In the genomic region with DNA sequence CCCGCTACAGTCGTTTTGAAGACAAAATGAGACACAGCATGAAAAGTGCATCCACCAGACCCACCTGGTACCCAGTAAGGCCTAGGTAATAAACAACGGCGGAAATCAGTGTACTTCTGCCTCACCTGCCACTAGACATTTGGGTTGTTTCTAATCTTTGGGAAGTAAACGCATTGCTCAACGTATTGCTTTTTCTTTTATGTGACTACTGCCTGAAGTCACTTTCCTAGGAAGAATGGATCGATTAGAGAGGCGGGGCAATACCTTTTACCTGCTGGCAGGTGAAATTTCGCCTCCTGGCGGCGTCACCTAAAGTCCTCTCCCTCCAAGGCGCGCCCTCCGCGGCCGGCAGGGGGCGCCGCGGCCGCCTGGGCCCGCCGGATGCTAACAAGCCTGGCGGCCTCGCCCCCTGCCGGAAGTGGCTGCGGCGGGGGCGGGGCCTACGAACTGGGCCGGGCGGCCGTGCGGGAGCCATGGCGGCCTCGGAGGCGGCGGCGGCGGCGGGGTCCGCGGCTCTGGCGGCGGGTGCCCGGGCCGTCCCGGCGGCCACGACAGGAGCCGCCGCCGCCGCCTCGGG, we compare ENCODE assay signal across 1 cellular context.
A peak's percentile ranks its signal among the peaks of the same experiment; 100 is the strongest.
TF ChIP-seq lines count a peak whose summit lies in the region.

A gene with protein sequence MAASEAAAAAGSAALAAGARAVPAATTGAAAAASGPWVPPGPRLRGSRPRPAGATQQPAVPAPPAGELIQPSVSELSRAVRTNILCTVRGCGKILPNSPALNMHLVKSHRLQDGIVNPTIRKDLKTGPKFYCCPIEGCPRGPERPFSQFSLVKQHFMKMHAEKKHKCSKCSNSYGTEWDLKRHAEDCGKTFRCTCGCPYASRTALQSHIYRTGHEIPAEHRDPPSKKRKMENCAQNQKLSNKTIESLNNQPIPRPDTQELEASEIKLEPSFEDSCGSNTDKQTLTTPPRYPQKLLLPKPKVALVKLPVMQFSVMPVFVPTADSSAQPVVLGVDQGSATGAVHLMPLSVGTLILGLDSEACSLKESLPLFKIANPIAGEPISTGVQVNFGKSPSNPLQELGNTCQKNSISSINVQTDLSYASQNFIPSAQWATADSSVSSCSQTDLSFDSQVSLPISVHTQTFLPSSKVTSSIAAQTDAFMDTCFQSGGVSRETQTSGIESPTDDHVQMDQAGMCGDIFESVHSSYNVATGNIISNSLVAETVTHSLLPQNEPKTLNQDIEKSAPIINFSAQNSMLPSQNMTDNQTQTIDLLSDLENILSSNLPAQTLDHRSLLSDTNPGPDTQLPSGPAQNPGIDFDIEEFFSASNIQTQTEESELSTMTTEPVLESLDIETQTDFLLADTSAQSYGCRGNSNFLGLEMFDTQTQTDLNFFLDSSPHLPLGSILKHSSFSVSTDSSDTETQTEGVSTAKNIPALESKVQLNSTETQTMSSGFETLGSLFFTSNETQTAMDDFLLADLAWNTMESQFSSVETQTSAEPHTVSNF (plus strand): TSS at position 445 of the 577 bp plus-strand sequence. CDS start 29 bp downstream, at position 474.

TF ChIP-seq in HepG2, 621 proteins besides CTCF, POLR2A, EP300 and RAD21 (continued from another document and continues in another):
- TF ChIP-seq HNF1B (CRISPR knock-in tag; IDR thresholded peaks at IDR 0.05), result no peak
- TF ChIP-seq RFX1 (IDR thresholded peaks at IDR 0.05), result no peak
- TF ChIP-seq ZBTB7B (CRISPR knock-in tag; IDR thresholded peaks at IDR 0.05), result peak; percentile 31; the same call in 1 of the 2 replicates
- no peak for TF ChIP-seq ZNF780A (CRISPR knock-in tag; IDR thresholded peaks at IDR 0.05)
- no peak for TF ChIP-seq EHMT2 (IDR thresholded peaks at IDR 0.05; ENCODE audit: borderline replicate concordance, low read depth, low read length)
- TF ChIP-seq KLF16 (CRISPR knock-in tag; IDR thresholded peaks at IDR 0.05), result peak in 1 of 2 experiments; percentile 61; a peak in 1 of 4 replicates
- no peak for TF ChIP-seq ELF1 (CRISPR knock-in tag; IDR thresholded peaks at IDR 0.05)
- peak; percentile 18; the same call in 1 of the 2 replicates for TF ChIP-seq BORCS8-MEF2B (CRISPR knock-in tag; IDR thresholded peaks at IDR 0.05)
- TF ChIP-seq GABPB1 (CRISPR knock-in tag; IDR thresholded peaks at IDR 0.05), result peak; percentile 89
- TF ChIP-seq, protein P1, sequence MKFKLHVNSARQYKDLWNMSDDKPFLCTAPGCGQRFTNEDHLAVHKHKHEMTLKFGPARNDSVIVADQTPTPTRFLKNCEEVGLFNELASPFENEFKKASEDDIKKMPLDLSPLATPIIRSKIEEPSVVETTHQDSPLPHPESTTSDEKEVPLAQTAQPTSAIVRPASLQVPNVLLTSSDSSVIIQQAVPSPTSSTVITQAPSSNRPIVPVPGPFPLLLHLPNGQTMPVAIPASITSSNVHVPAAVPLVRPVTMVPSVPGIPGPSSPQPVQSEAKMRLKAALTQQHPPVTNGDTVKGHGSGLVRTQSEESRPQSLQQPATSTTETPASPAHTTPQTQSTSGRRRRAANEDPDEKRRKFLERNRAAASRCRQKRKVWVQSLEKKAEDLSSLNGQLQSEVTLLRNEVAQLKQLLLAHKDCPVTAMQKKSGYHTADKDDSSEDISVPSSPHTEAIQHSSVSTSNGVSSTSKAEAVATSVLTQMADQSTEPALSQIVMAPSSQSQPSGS (CRISPR knock-in tag; IDR thresholded peaks at IDR 0.05), result peak; percentile 39; the same call in 1 of the 2 replicates
- TF ChIP-seq GATAD1 (CRISPR knock-in tag; IDR thresholded peaks at IDR 0.05), result peak; percentile 40
- peak; percentile 23; the same call in 1 of the 2 replicates for TF ChIP-seq ZNF451 (CRISPR knock-in tag; IDR thresholded peaks at IDR 0.05)
- no peak for TF ChIP-seq U2AF1 (optimal IDR thresholded peaks at IDR 0.05; ENCODE audit: low read depth, low read length)
- no peak; the same call in 1 of the 2 replicates for TF ChIP-seq ZNF614 (CRISPR knock-in tag; IDR thresholded peaks at IDR 0.05; ENCODE audit: borderline replicate concordance)
- 0 out of 2 replicates have a peak, but pooled peaks have one; percentile 29 for TF ChIP-seq PRMT3 (CRISPR knock-in tag; IDR thresholded peaks at IDR 0.05; ENCODE audit: borderline replicate concordance, low read depth)
- TF ChIP-seq ZNF382 (CRISPR knock-in tag; IDR thresholded peaks at IDR 0.05; ENCODE audit: borderline replicate concordance), result no peak
- no peak for TF ChIP-seq WIZ (CRISPR knock-in tag; IDR thresholded peaks at IDR 0.05)
- TF ChIP-seq ZNF484 (CRISPR knock-in tag; IDR thresholded peaks at IDR 0.05; ENCODE audit: borderline replicate concordance, low read depth), result no peak
- TF ChIP-seq THYN1 (CRISPR knock-in tag; IDR thresholded peaks at IDR 0.05; ENCODE audit: borderline replicate concordance, low read depth), result no peak
- TF ChIP-seq ZNF644 (CRISPR knock-in tag; IDR thresholded peaks at IDR 0.05; ENCODE audit: low read depth), result no peak
- TF ChIP-seq ELF3 (CRISPR knock-in tag; IDR thresholded peaks at IDR 0.05), result peak; percentile 70
- TF ChIP-seq DDIT3 (CRISPR knock-in tag; IDR thresholded peaks at IDR 0.05), result no peak
- TF ChIP-seq RXRB (CRISPR knock-in tag; IDR thresholded peaks at IDR 0.05; ENCODE audit: borderline replicate concordance), result peak; percentile 43; the same call in 1 of the 2 replicates
- TF ChIP-seq, protein P2, sequence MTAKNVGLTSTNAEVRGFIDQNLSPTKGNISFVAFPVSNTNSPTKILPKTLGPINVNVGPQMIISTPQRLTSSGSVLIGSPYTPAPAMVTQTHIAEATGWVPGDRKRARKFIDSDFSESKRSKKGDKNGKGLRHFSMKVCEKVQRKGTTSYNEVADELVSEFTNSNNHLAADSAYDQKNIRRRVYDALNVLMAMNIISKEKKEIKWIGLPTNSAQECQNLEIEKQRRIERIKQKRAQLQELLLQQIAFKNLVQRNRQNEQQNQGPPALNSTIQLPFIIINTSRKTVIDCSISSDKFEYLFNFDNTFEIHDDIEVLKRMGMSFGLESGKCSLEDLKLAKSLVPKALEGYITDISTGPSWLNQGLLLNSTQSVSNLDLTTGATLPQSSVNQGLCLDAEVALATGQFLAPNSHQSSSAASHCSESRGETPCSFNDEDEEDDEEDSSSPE (CRISPR knock-in tag; IDR thresholded peaks at IDR 0.05), result peak; percentile 55; the same call in 1 of the 2 replicates
- peak; percentile 35; the same call in 1 of the 2 replicates for TF ChIP-seq TGIF2 (CRISPR knock-in tag; IDR thresholded peaks at IDR 0.05)
- peak; percentile 68; the same call in 1 of the 2 replicates for TF ChIP-seq ZNF580 (CRISPR knock-in tag; IDR thresholded peaks at IDR 0.05; ENCODE audit: borderline replicate concordance, low read depth)
- TF ChIP-seq HMGXB4 (CRISPR knock-in tag; IDR thresholded peaks at IDR 0.05; ENCODE audit: borderline replicate concordance in 1 of 2, low read depth in 1 of 2), result peak; percentile 70 to 95
- TF ChIP-seq ISL2 (CRISPR knock-in tag; IDR thresholded peaks at IDR 0.05), result peak; percentile 43; the same call in 1 of the 2 replicates
- TF ChIP-seq, protein P3, sequence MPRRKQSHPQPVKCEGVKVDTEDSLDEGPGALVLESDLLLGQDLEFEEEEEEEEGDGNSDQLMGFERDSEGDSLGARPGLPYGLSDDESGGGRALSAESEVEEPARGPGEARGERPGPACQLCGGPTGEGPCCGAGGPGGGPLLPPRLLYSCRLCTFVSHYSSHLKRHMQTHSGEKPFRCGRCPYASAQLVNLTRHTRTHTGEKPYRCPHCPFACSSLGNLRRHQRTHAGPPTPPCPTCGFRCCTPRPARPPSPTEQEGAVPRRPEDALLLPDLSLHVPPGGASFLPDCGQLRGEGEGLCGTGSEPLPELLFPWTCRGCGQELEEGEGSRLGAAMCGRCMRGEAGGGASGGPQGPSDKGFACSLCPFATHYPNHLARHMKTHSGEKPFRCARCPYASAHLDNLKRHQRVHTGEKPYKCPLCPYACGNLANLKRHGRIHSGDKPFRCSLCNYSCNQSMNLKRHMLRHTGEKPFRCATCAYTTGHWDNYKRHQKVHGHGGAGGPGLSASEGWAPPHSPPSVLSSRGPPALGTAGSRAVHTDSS (CRISPR knock-in tag; conservative IDR thresholded peaks at IDR 0.05), result no peak
- TF ChIP-seq, protein P4, sequence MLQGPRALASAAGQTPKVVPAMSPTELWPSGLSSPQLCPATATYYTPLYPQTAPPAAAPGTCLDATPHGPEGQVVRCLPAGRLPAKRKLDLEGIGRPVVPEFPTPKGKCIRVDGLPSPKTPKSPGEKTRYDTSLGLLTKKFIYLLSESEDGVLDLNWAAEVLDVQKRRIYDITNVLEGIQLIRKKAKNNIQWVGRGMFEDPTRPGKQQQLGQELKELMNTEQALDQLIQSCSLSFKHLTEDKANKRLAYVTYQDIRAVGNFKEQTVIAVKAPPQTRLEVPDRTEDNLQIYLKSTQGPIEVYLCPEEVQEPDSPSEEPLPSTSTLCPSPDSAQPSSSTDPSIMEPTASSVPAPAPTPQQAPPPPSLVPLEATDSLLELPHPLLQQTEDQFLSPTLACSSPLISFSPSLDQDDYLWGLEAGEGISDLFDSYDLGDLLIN (CRISPR knock-in tag; IDR thresholded peaks at IDR 0.05; ENCODE audit: borderline replicate concordance), result 0 out of 2 replicates have a peak, but pooled peaks have one; percentile 11
- TF ChIP-seq, protein P5, sequence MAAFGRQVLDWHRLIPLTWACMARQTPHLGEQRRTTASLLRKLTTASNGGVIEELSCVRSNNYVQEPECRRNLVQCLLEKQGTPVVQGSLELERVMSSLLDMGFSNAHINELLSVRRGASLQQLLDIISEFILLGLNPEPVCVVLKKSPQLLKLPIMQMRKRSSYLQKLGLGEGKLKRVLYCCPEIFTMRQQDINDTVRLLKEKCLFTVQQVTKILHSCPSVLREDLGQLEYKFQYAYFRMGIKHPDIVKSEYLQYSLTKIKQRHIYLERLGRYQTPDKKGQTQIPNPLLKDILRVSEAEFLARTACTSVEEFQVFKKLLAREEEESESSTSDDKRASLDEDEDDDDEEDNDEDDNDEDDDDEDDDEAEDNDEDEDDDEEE (CRISPR knock-in tag; IDR thresholded peaks at IDR 0.05), result no peak
- TF ChIP-seq IRF9 (CRISPR knock-in tag; IDR thresholded peaks at IDR 0.05; ENCODE audit: borderline replicate concordance), result no peak
- peak; percentile 63 for TF ChIP-seq ZGPAT (CRISPR knock-in tag; IDR thresholded peaks at IDR 0.05)
